ENCODE assay signal across 1 cellular context in the genomic region with DNA sequence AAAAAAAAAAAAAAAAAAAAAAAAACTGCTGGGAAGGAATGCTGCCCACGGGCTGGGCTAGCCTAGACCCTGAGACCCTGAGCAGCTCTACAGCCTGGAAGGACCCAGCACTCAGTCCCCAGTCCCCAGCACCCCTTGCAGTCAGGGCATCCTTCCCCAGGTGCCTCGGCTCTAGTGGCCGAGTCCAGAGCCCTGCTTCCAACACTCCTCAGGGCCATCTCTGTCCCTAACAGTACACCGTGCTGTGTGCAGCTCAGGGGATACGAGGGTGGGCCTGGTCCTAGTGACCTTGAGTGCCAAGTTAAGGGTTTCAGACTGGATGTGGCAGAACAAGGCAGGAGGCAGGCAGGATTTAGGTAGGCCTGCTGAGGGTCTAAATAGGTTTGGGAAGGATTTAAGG.
TF ChIP-seq lines count a peak whose summit lies in the region.

No MANE protein-coding gene starts in this region.

TF ChIP-seq in WTC11, 78 proteins besides CTCF, POLR2A, EP300 and RAD21 (continued from another document):
- TF ChIP-seq, protein P1, sequence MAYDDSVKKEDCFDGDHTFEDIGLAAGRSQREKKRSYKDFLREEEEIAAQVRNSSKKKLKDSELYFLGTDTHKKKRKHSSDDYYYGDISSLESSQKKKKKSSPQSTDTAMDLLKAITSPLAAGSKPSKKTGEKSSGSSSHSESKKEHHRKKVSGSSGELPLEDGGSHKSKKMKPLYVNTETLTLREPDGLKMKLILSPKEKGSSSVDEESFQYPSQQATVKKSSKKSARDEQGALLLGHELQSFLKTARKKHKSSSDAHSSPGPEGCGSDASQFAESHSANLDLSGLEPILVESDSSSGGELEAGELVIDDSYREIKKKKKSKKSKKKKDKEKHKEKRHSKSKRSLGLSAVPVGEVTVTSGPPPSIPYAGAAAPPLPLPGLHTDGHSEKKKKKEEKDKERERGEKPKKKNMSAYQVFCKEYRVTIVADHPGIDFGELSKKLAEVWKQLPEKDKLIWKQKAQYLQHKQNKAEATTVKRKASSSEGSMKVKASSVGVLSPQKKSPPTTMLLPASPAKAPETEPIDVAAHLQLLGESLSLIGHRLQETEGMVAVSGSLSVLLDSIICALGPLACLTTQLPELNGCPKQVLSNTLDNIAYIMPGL (CRISPR knock-in tag; IDR thresholded peaks at IDR 0.05): no peak
- TF ChIP-seq, protein P2, sequence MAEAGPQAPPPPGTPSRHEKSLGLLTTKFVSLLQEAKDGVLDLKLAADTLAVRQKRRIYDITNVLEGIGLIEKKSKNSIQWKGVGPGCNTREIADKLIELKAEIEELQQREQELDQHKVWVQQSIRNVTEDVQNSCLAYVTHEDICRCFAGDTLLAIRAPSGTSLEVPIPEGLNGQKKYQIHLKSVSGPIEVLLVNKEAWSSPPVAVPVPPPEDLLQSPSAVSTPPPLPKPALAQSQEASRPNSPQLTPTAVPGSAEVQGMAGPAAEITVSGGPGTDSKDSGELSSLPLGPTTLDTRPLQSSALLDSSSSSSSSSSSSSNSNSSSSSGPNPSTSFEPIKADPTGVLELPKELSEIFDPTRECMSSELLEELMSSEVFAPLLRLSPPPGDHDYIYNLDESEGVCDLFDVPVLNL (CRISPR knock-in tag; IDR thresholded peaks at IDR 0.05; ENCODE audit: borderline replicate concordance, low read depth): no peak
- TF ChIP-seq, protein P3, sequence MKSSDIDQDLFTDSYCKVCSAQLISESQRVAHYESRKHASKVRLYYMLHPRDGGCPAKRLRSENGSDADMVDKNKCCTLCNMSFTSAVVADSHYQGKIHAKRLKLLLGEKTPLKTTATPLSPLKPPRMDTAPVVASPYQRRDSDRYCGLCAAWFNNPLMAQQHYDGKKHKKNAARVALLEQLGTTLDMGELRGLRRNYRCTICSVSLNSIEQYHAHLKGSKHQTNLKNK (CRISPR knock-in tag; IDR thresholded peaks at IDR 0.05): no peak
- TF ChIP-seq GTF2I (CRISPR knock-in tag; conservative IDR thresholded peaks at IDR 0.05): no peak
- TF ChIP-seq IRF2 (CRISPR knock-in tag; IDR thresholded peaks at IDR 0.05; ENCODE audit: borderline replicate concordance, low read depth): no peak
- TF ChIP-seq, protein P4, sequence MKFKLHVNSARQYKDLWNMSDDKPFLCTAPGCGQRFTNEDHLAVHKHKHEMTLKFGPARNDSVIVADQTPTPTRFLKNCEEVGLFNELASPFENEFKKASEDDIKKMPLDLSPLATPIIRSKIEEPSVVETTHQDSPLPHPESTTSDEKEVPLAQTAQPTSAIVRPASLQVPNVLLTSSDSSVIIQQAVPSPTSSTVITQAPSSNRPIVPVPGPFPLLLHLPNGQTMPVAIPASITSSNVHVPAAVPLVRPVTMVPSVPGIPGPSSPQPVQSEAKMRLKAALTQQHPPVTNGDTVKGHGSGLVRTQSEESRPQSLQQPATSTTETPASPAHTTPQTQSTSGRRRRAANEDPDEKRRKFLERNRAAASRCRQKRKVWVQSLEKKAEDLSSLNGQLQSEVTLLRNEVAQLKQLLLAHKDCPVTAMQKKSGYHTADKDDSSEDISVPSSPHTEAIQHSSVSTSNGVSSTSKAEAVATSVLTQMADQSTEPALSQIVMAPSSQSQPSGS (CRISPR knock-in tag; IDR thresholded peaks at IDR 0.05; ENCODE audit: borderline replicate concordance, low read depth): no peak
- TF ChIP-seq, protein P5, sequence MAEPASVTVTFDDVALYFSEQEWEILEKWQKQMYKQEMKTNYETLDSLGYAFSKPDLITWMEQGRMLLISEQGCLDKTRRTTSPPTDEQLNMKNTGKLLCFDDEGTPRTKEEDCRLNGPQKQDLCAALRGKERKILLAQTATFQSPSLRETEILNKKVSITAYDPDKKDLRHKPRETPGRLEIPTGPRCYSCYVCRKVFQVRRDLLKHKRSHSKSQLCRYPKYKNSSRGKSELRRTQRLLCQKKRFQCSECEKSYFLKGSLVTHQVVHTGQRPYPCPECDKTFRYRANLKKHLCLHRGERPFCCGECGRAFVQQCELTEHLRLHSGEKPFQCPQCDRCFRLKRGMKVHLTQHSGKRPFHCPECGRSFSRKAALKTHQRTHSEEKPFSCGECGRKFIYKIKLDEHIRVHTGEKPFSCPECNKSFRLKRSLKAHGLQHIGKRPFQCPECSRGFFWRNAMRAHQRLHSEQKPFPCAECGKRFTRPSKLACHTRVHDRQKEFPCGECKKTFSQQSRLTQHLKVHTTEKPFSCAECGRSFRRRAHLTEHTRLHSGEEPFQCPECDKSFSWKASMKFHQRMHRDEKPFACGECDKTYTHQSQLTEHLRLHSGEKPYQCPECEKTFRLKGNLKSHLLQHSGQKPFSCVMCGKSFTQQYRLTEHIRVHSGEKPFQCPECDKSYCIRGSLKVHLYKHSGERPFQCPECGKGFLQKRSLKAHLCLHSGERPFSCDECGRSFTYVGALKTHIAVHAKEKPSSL (CRISPR knock-in tag; conservative IDR thresholded peaks at IDR 0.05): no peak
- TF ChIP-seq CBFB (CRISPR knock-in tag; IDR thresholded peaks at IDR 0.05; ENCODE audit: low read depth): no peak
- TF ChIP-seq, protein P6, sequence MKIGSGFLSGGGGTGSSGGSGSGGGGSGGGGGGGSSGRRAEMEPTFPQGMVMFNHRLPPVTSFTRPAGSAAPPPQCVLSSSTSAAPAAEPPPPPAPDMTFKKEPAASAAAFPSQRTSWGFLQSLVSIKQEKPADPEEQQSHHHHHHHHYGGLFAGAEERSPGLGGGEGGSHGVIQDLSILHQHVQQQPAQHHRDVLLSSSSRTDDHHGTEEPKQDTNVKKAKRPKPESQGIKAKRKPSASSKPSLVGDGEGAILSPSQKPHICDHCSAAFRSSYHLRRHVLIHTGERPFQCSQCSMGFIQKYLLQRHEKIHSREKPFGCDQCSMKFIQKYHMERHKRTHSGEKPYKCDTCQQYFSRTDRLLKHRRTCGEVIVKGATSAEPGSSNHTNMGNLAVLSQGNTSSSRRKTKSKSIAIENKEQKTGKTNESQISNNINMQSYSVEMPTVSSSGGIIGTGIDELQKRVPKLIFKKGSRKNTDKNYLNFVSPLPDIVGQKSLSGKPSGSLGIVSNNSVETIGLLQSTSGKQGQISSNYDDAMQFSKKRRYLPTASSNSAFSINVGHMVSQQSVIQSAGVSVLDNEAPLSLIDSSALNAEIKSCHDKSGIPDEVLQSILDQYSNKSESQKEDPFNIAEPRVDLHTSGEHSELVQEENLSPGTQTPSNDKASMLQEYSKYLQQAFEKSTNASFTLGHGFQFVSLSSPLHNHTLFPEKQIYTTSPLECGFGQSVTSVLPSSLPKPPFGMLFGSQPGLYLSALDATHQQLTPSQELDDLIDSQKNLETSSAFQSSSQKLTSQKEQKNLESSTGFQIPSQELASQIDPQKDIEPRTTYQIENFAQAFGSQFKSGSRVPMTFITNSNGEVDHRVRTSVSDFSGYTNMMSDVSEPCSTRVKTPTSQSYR (CRISPR knock-in tag; IDR thresholded peaks at IDR 0.05): no peak
- no peak for TF ChIP-seq OVOL2 (CRISPR knock-in tag; IDR thresholded peaks at IDR 0.05; ENCODE audit: borderline replicate concordance)
- TF ChIP-seq, protein P7, sequence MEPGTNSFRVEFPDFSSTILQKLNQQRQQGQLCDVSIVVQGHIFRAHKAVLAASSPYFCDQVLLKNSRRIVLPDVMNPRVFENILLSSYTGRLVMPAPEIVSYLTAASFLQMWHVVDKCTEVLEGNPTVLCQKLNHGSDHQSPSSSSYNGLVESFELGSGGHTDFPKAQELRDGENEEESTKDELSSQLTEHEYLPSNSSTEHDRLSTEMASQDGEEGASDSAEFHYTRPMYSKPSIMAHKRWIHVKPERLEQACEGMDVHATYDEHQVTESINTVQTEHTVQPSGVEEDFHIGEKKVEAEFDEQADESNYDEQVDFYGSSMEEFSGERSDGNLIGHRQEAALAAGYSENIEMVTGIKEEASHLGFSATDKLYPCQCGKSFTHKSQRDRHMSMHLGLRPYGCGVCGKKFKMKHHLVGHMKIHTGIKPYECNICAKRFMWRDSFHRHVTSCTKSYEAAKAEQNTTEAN (CRISPR knock-in tag; IDR thresholded peaks at IDR 0.05): no peak
